Comparison of ENCODE assay signal across 9 cellular contexts in genomic region chr14:70257526-70257925, GRCh38.
DNase-seq lines count a peak whose midpoint lies in the region; ATAC-seq and TF ChIP-seq lines count a peak whose summit lies in the region.
"Had no signal": no experiment of that assay in that cellular context is flagged by ENCODE, and none has a peak within 500 bp of the region (broad histone marks: within the 10 kb centered on the region; RNA-seq: fewer than 3 reads in every experiment).

No MANE protein-coding gene starts in this region.

- H3K4me2 ChIP-seq in SU-DHL-6 (ENCODE audit: low read depth, low read length, poor library complexity, severe bottlenecking): no peak overlapping the region

- peak; percentile 63 for DNase-seq in NCI-H82 (lab: John Stamatoyannopoulos, UW)
- DNase-seq in NCI-H82 treated with DMSO at 0.1 percent for 48 hours (lab: John Stamatoyannopoulos, UW; ENCODE audit: unreplicated experiment): no peak
- no peak for DNase-seq in HFF-Myc (ENCODE audit: extremely low read depth, low read depth)
- DNase-seq in mucosa of descending colon: peak in 1 of 3 donors; percentile 31
- DNase-seq in activated CD4-positive, CD25-positive, alpha-beta regulatory T cell (lab: John Stamatoyannopoulos, UW): no peak
- DNase-seq in NCI-H1930 (lab: John Stamatoyannopoulos, UW): no peak

- peak; percentile 47 for TF ChIP-seq CTCF in HFF-Myc (IDR thresholded peaks at IDR 0.05; ENCODE audit: low read depth, low read length, missing control alignments)
- peak; percentile 43 for TF ChIP-seq CTCF in SU-DHL-6 (IDR thresholded peaks at IDR 0.05; ENCODE audit: insufficient read depth, low read length, poor library complexity, severe bottlenecking)
- no peak for TF ChIP-seq CTCF in mucosa of descending colon (IDR thresholded peaks at IDR 0.05)

- no peaks in the 10 kb centered on the region for H3K79me2 ChIP-seq in SU-DHL-6 (ENCODE audit: insufficient read depth, low read length)

- peak; percentile 45 for ATAC-seq in mucosa of descending colon
- no peak for ATAC-seq in GM18867 (IDR thresholded peaks at IDR 0.05; ENCODE audit: unreplicated experiment)

- intact Hi-C loops in mucosa of descending colon (cut with DNase I, micrococcal nuclease): no loop called here

- H3K9me2 ChIP-seq in SU-DHL-6 (replicated peaks; ENCODE audit: insufficient read depth, low read length): no peaks in the 10 kb centered on the region

- H3F3A ChIP-seq in SU-DHL-6 (ENCODE audit: insufficient read depth): no peaks in the 10 kb centered on the region

- H3K36me3 ChIP-seq in SU-DHL-6 (ENCODE audit: low read length) (no peaks in the 10 kb centered on the region), mucosa of descending colon (ENCODE audit: low read depth) (no peaks in the 10 kb centered on the region)
- H3K36me3 ChIP-seq: BLaER1 treated with 17β-estradiol and CSF1 and Interleukin-3, amounts not matched to agents 10 nM and 100 nM had no signal

- no peak overlapping the region for H3K27ac ChIP-seq in SU-DHL-6 (ENCODE audit: low read depth, low read length)
- H3K27ac ChIP-seq: BLaER1 treated with 17β-estradiol and CSF1 and Interleukin-3, amounts not matched to agents 10 nM and 100 nM had no signal

- H3K9ac ChIP-seq in SU-DHL-6 (ENCODE audit: low read length): no peak overlapping the region
- H3K9ac ChIP-seq: BLaER1 treated with 17β-estradiol and CSF1 and Interleukin-3, amounts not matched to agents 10 nM and 100 nM had no signal

- H3K27me3 ChIP-seq in SU-DHL-6 (ENCODE audit: low read length): no peaks in the 10 kb centered on the region

- H4K20me1 ChIP-seq in SU-DHL-6 (ENCODE audit: low read depth, low read length): no peaks in the 10 kb centered on the region
- H4K20me1 ChIP-seq: BLaER1 treated with 17β-estradiol and CSF1 and Interleukin-3, amounts not matched to agents 10 nM and 100 nM had no signal

- H3K4me1 ChIP-seq in mucosa of descending colon (ENCODE audit: low read depth): no peaks in the 10 kb centered on the region

- H2AFZ ChIP-seq in SU-DHL-6 (ENCODE audit: low read depth, low read length, severe bottlenecking): no peak overlapping the region

- H3K4me3 ChIP-seq in HFF-Myc (replicated peaks; ENCODE audit: low read depth, low read length) (no peak overlapping the region), SU-DHL-6 (ENCODE audit: insufficient read depth, low read length, poor library complexity, severe bottlenecking) (no peak overlapping the region), mucosa of descending colon (no peak overlapping the region)
- H3K4me3 ChIP-seq: BLaER1 treated with 17β-estradiol and CSF1 and Interleukin-3, amounts not matched to agents 10 nM and 100 nM had no signal

- H3K9me3 ChIP-seq in SU-DHL-6 (ENCODE audit: insufficient read depth, low read length) (no peaks in the 10 kb centered on the region), mucosa of descending colon (no peaks in the 10 kb centered on the region)
